Comparison of ENCODE assay signal across 34 cellular contexts in the genomic region with DNA sequence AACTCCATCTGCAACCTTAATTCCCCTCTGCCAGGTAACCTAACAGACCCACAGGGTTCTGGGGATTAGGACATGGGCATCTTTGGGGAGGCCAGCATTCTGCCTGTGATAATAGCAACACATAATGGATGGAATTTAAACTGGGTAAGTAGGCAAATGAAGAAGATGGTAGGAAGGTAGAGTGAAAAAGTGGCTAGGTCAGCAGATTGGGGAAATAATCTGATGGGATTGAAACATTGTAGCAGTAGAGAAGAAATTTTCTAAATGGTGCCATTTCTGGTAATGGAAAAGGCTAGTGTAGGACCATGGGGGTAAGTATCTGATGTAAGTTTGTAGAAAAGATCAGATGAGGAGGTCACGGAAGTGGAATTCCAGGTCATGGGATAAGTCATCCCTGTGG. TPM values are rescaled to one million over a fixed set of nuclear protein-coding genes. Genes with fewer than 3 reads are reported as not detected.
"Had no signal": no experiment of that assay in that cellular context is flagged by ENCODE, and none has a peak within 500 bp of the region (broad histone marks: within the 10 kb centered on the region; RNA-seq: fewer than 3 reads in every experiment).

No MANE protein-coding gene starts in this region.

- H3K36me3 ChIP-seq: adrenal gland, cardiac muscle cell had no signal

- DNase-seq: activated B cell treated with CpG ODN at 0.5 μM for 24 hours; activated CD4-positive, alpha-beta memory T cell treated with anti-CD3 and anti-CD28 coated beads for 36 hours; activated CD4-positive, alpha-beta T cell treated with anti-CD3 and anti-CD28 coated beads for 4 hours; activated CD4-positive, alpha-beta T cell treated with anti-CD3 and anti-CD28 coated beads, Interleukin-2, amount 10 ng/mL, durations not matched to agents 24 days and 14 days; activated CD4-positive, alpha-beta T cell treated with anti-CD3 and anti-CD28 coated beads, Interleukin-2, amount 50 U/mL, for 1 hour; activated CD4-positive, alpha-beta T cell treated with anti-CD3 and anti-CD28 coated beads, Interleukin-2, amount 50 U/mL, for 4 hours; activated CD4-positive, CD25-positive, alpha-beta regulatory T cell treated with anti-CD3 and anti-CD28 coated beads, Interleukin-2, amount 50 U/mL, for 72 hours; activated CD8-positive, alpha-beta memory T cell treated with anti-CD3 and anti-CD28 coated beads, Interleukin-2, amount 50 U/mL, for 4 hours; activated CD8-positive, alpha-beta T cell treated with anti-CD3 and anti-CD28 coated beads for 36 hours; activated effector memory CD4-positive, alpha-beta T cell treated with anti-CD3 and anti-CD28 coated beads, Interleukin-2, amount 50 U/mL, for 16 hours; activated gamma-delta T cell treated with Interleukin-2 at 50 U/mL for 16 hours; activated naive CD4-positive, alpha-beta T cell; activated naive CD4-positive, alpha-beta T cell treated with anti-CD3 and anti-CD28 coated beads for 36 hours; activated naive CD4-positive, alpha-beta T cell treated with anti-CD3 and anti-CD28 coated beads, Interleukin-2, amount 50 U/mL, for 16 hours; activated naive CD8-positive, alpha-beta T cell treated with anti-CD3 and anti-CD28 coated beads for 36 hours; activated T-cell treated with anti-CD3 and anti-CD28 coated beads for 4 hours; activated T-cell treated with anti-CD3 and anti-CD28 coated beads, Interleukin-2, amount 50 U/mL, for 1 hour; activated T-cell treated with anti-CD3 and anti-CD28 coated beads, Interleukin-2, amount 50 U/mL, for 4 hours; activated T-cell treated with anti-CD3 and anti-CD28 coated beads, Interleukin-2, amount 50 U/mL, for 72 hours; adrenal gland; amniotic stem cell; aorta; caudate nucleus; cerebellar nuclear complex; T-helper 9 cell had no signal

- H3K4me3 ChIP-seq: adrenal gland, cardiac muscle cell had no signal

- H3K9me3 ChIP-seq: adrenal gland had no signal

- H3K27ac ChIP-seq: adrenal gland, cardiac muscle cell, VCaP had no signal

- H3K27me3 ChIP-seq: cardiac muscle cell had no signal

- FAIRE-seq: bronchial epithelial cell, TTC549 had no signal

- H3K4me1 ChIP-seq: adrenal gland had no signal

RNA-seq across cellular contexts. Expression of a gene that starts 3.0 kb away (rescaled TPM):
- total RNA-seq: activated B cell treated with CpG ODN at 0.5 μM for 24 hours; activated CD4-positive, alpha-beta memory T cell treated with anti-CD3 and anti-CD28 coated beads for 36 hours; activated CD4-positive, alpha-beta T cell treated with anti-CD3 and anti-CD28 coated beads, Interleukin-2, amount 10 ng/mL, durations not matched to agents 24 days and 14 days; activated CD8-positive, alpha-beta memory T cell treated with anti-CD3 and anti-CD28 coated beads for 36 hours; activated CD8-positive, alpha-beta T cell treated with anti-CD3 and anti-CD28 coated beads for 36 hours; activated naive CD4-positive, alpha-beta T cell treated with anti-CD3 and anti-CD28 coated beads for 36 hours; activated naive CD4-positive, alpha-beta T cell treated with anti-CD3 and anti-CD28 coated beads, Interleukin-2, amount 50 U/mL, for 72 hours; activated naive CD8-positive, alpha-beta T cell treated with anti-CD3 and anti-CD28 coated beads for 36 hours; activated T-cell treated with anti-CD3 and anti-CD28 coated beads, Interleukin-2, amount 50 U/mL, for 4 hours; activated T-cell treated with anti-CD3 and anti-CD28 coated beads, Interleukin-2, amount 50 U/mL, for 72 hours; activated T-helper 1 cell treated with anti-CD3 and anti-CD28 coated beads, Interleukin-12 subunit alpha, Interleukin-12 subunit beta, Interleukin-2, Interleukin-4 antibody, amounts not matched to agents 30 ng/mL and 10 ng/mL and 1 ng/mL, durations not matched to agents 14 hours and 24 hours and 36 hours; activated T-helper 17 cell treated with anti-CD3 and anti-CD28 coated beads, Interleukin-2, amount 50 U/mL, for 72 hours; adrenal gland; aorta; bronchial epithelial cell; cardiac muscle cell; chondrocyte had no signal
- polyA plus RNA-seq: adrenal gland, aorta, cardiac muscle cell had no signal

RNA-seq across cellular contexts. Expression of a gene that starts 57.9 kb away (rescaled TPM):
- total RNA-seq: activated B cell treated with CpG ODN at 0.5 μM for 24 hours; activated CD4-positive, alpha-beta memory T cell treated with anti-CD3 and anti-CD28 coated beads for 36 hours; activated CD4-positive, alpha-beta T cell treated with anti-CD3 and anti-CD28 coated beads, Interleukin-2, amount 10 ng/mL, durations not matched to agents 24 days and 14 days; activated CD8-positive, alpha-beta memory T cell treated with anti-CD3 and anti-CD28 coated beads for 36 hours; activated CD8-positive, alpha-beta T cell treated with anti-CD3 and anti-CD28 coated beads for 36 hours; activated naive CD4-positive, alpha-beta T cell treated with anti-CD3 and anti-CD28 coated beads for 36 hours; activated naive CD4-positive, alpha-beta T cell treated with anti-CD3 and anti-CD28 coated beads, Interleukin-2, amount 50 U/mL, for 72 hours; activated naive CD8-positive, alpha-beta T cell treated with anti-CD3 and anti-CD28 coated beads for 36 hours; activated T-cell treated with anti-CD3 and anti-CD28 coated beads, Interleukin-2, amount 50 U/mL, for 4 hours; activated T-cell treated with anti-CD3 and anti-CD28 coated beads, Interleukin-2, amount 50 U/mL, for 72 hours; activated T-helper 1 cell treated with anti-CD3 and anti-CD28 coated beads, Interleukin-12 subunit alpha, Interleukin-12 subunit beta, Interleukin-2, Interleukin-4 antibody, amounts not matched to agents 30 ng/mL and 10 ng/mL and 1 ng/mL, durations not matched to agents 14 hours and 24 hours and 36 hours; activated T-helper 17 cell treated with anti-CD3 and anti-CD28 coated beads, Interleukin-2, amount 50 U/mL, for 72 hours; aorta; bronchial epithelial cell; cardiac muscle cell; chondrocyte had no signal
- polyA plus RNA-seq: aorta, cardiac muscle cell had no signal
